Comparison of ENCODE assay signal across 8 cellular contexts in genomic region chr5:84274585-84275468, GRCh38.
DNase-seq lines count a peak whose midpoint lies in the region; ATAC-seq and TF ChIP-seq lines count a peak whose summit lies in the region.

No MANE protein-coding gene starts in this region.

- ATAC-seq in GM21619 (IDR thresholded peaks at IDR 0.05; ENCODE audit: unreplicated experiment): no peak

- H3K27ac ChIP-seq in VCaP: no peak overlapping the region

- DNase-seq in SKM-1 treated with dmso at 0.1 percent for 144 hours (lab: John Stamatoyannopoulos, UW; ENCODE audit: unreplicated experiment) (peak; percentile 15), SKM-1 (lab: John Stamatoyannopoulos, UW; ENCODE audit: unreplicated experiment) (no peak), HPDE6-E6E7 (ENCODE audit: extremely low spot score) (peak; percentile 25), kidney tubule cell (ENCODE audit: low spot score) (peak; percentile 33), NCI-H446 treated with DMSO at 0.1 percent for 48 hours (lab: John Stamatoyannopoulos, UW) (no peak), islet precursor cell (no peak)

- TF ChIP-seq CTCF in VCaP (conservative IDR thresholded peaks at IDR 0.05): peak; percentile 62

Comparison
In these comparisons a context has a peak if more than half of its experiments do, and no peak if none do; other contexts are left out.
1. DNase-seq: peak in SKM-1 treated with dmso at 0.1 percent for 144 hours (single experiment), HPDE6-E6E7 (single experiment) and kidney tubule cell (single experiment); none in SKM-1 (single experiment), NCI-H446 treated with DMSO at 0.1 percent for 48 hours (single experiment) and islet precursor cell (single experiment).